Comparison of ENCODE assay signal across 9 cellular contexts in the genomic region with DNA sequence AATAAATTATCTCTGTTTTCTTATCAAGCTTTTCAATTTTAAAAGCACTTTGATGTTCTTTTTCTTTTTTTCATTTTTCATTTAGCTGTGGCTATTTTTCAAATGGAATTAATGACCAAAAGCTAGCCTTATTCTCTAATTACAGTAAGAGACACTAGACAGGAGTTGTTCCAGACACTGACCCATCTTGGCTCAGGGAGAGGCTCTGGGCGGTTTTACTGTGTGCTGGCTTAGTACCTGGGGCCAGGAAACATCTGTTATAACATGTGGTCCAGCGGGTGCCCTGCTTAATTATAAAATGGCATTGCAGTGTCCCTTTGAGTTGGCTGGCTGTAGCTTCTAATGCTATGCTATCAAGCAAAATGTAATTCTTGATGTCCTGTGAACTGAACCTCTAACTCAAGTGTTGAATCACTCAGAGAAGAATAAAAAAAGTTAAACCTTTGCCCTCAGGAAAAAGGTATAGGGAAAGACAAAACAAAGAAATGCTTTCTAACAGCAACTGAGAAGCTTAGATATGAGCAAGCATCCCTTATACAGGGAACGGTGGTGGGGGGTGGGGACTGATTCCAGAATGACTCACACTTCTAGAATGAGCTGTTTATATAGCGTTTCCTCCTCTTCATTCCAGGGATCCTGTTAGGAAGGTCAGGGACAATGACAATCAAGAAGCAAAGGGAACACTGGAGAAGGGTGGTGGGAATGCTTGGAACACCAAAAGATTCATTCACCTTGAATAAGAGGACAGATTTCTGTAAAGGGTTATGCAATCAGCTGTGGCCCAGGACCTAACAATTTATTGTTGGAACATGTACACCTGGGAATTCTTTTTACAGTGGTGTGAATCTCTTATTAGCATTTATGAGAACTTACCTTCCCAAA. TPM values are rescaled to one million over a fixed set of nuclear protein-coding genes. Genes with fewer than 3 reads are reported as not detected.
A peak's percentile ranks its signal among the peaks of the same experiment; 100 is the strongest.
DNase-seq lines count a peak whose midpoint lies in the region; ATAC-seq and TF ChIP-seq lines count a peak whose summit lies in the region.
"Had no signal": no experiment of that assay in that cellular context is flagged by ENCODE, and none has a peak within 500 bp of the region (broad histone marks: within the 10 kb centered on the region; RNA-seq: fewer than 3 reads in every experiment).

No MANE protein-coding gene starts in this region.

- H3K4me3 Mint-ChIP-seq in activated CD4-positive, alpha-beta T cell treated with anti-CD3 and anti-CD28 coated beads, Interleukin-2, amount 10 ng/mL, durations not matched to agents 24 days and 14 days: no peak overlapping the region
- no peak overlapping the region for H3K4me3 Mint-ChIP-seq in stimulated activated memory B cell treated with anti-CD40 and anti-IgM and Interleukin-4, amounts not matched to agents 10 μg/mL and 1 μg/mL and 100 μg/mL, for 72 hours
- H3K4me3 Mint-ChIP-seq: activated CD8-positive, alpha-beta T cell treated with anti-CD3 and anti-CD28 coated beads, Interleukin-2, amount 10 ng/mL, durations not matched to agents 7 days and 5 days had no signal

- H3K4me1 ChIP-seq in mucosa of descending colon (ENCODE audit: low read depth): no peaks in the 10 kb centered on the region

- ATAC-seq in mucosa of descending colon: peak; percentile 51
- ATAC-seq in GM21576 (IDR thresholded peaks at IDR 0.05; ENCODE audit: unreplicated experiment): no peak
- ATAC-seq in GM18909 (IDR thresholded peaks at IDR 0.05; ENCODE audit: poor library complexity, unreplicated experiment): no peak
- ATAC-seq in stimulated activated memory B cell treated with anti-CD40 and anti-IgM and Interleukin-4, amounts not matched to agents 10 μg/mL and 1 μg/mL and 100 μg/mL, for 72 hours: no peak
- ATAC-seq: activated CD8-positive, alpha-beta T cell treated with anti-CD3 and anti-CD28 coated beads, Interleukin-2, amount 10 ng/mL, durations not matched to agents 7 days and 5 days had no signal

- no peaks in the 10 kb centered on the region for H3K36me3 ChIP-seq in mucosa of descending colon (ENCODE audit: low read depth)

- H3K4me1 Mint-ChIP-seq in activated CD4-positive, alpha-beta T cell treated with anti-CD3 and anti-CD28 coated beads, Interleukin-2, amount 10 ng/mL, durations not matched to agents 24 days and 14 days: no peaks in the 10 kb centered on the region
- H3K4me1 Mint-ChIP-seq in stimulated activated memory B cell treated with anti-CD40 and anti-IgM and Interleukin-4, amounts not matched to agents 10 μg/mL and 1 μg/mL and 100 μg/mL, for 72 hours: no peaks in the 10 kb centered on the region

- no peaks in the 10 kb centered on the region for H3K9me3 ChIP-seq in mucosa of descending colon

- H3K36me3 Mint-ChIP-seq in activated CD4-positive, alpha-beta T cell treated with anti-CD3 and anti-CD28 coated beads, Interleukin-2, amount 10 ng/mL, durations not matched to agents 24 days and 14 days (ENCODE audit: low read depth): no peaks in the 10 kb centered on the region
- H3K36me3 Mint-ChIP-seq in stimulated activated memory B cell treated with anti-CD40 and anti-IgM and Interleukin-4, amounts not matched to agents 10 μg/mL and 1 μg/mL and 100 μg/mL, for 72 hours: no peaks in the 10 kb centered on the region

- intact Hi-C loops in mucosa of descending colon (cut with DNase I, micrococcal nuclease): no loop called here
- intact Hi-C loops in activated CD4-positive, alpha-beta T cell treated with anti-CD3 and anti-CD28 coated beads, Interleukin-2, amount 10 ng/mL, durations not matched to agents 24 days and 14 days (cut with micrococcal nuclease): no loop called here

- TF ChIP-seq CTCF in epithelial cell of esophagus (IDR thresholded peaks at IDR 0.05; ENCODE audit: insufficient read depth, low read depth, low read length, missing control alignments) (no peak), mucosa of descending colon (IDR thresholded peaks at IDR 0.05) (no peak)

- H3K9me3 Mint-ChIP-seq in activated CD4-positive, alpha-beta T cell treated with anti-CD3 and anti-CD28 coated beads, Interleukin-2, amount 10 ng/mL, durations not matched to agents 24 days and 14 days: no peaks in the 10 kb centered on the region
- peaks cover 3% of the 10 kb centered on the region for H3K9me3 Mint-ChIP-seq in stimulated activated memory B cell treated with anti-CD40 and anti-IgM and Interleukin-4, amounts not matched to agents 10 μg/mL and 1 μg/mL and 100 μg/mL, for 72 hours

- H3K27me3 Mint-ChIP-seq in activated CD4-positive, alpha-beta T cell treated with anti-CD3 and anti-CD28 coated beads, Interleukin-2, amount 10 ng/mL, durations not matched to agents 24 days and 14 days: no peaks in the 10 kb centered on the region
- peaks cover 9% of the 10 kb centered on the region for H3K27me3 Mint-ChIP-seq in stimulated activated memory B cell treated with anti-CD40 and anti-IgM and Interleukin-4, amounts not matched to agents 10 μg/mL and 1 μg/mL and 100 μg/mL, for 72 hours

- DNase-seq in COLO668 (lab: John Stamatoyannopoulos, UW; ENCODE audit: unreplicated experiment) (peak; percentile 43), NCI-H226 (peak; percentile 75), epithelial cell of esophagus (ENCODE audit: low read depth) (peak; percentile 84), mucosa of descending colon (peak in 1 of 3 donors; percentile 26)
- DNase-seq in activated CD4-positive, alpha-beta T cell treated with anti-CD3 and anti-CD28 coated beads, Interleukin-2, amount 10 ng/mL, durations not matched to agents 24 days and 14 days: no peak
- DNase-seq: activated CD8-positive, alpha-beta T cell treated with anti-CD3 and anti-CD28 coated beads, Interleukin-2, amount 10 ng/mL, durations not matched to agents 7 days and 5 days had no signal

- no peak overlapping the region for H3K27ac Mint-ChIP-seq in activated CD4-positive, alpha-beta T cell treated with anti-CD3 and anti-CD28 coated beads, Interleukin-2, amount 10 ng/mL, durations not matched to agents 24 days and 14 days
- H3K27ac Mint-ChIP-seq in stimulated activated memory B cell treated with anti-CD40 and anti-IgM and Interleukin-4, amounts not matched to agents 10 μg/mL and 1 μg/mL and 100 μg/mL, for 72 hours: no peak overlapping the region
- H3K27ac Mint-ChIP-seq: activated CD8-positive, alpha-beta T cell treated with anti-CD3 and anti-CD28 coated beads, Interleukin-2, amount 10 ng/mL, durations not matched to agents 7 days and 5 days had no signal

- H3K4me3 ChIP-seq in epithelial cell of esophagus (ENCODE audit: low read length): no peak overlapping the region
- H3K4me3 ChIP-seq in mucosa of descending colon: no peak overlapping the region

RNA-seq across cellular contexts. Expression of a gene that starts 58.7 kb away (rescaled TPM):
- 10 to 100 TPM; 59.7 to 85.5 (median 62.6) TPM for total RNA-seq in mucosa of descending colon
- not detected in 2 replicates for total RNA-seq in activated CD4-positive, alpha-beta T cell treated with anti-CD3 and anti-CD28 coated beads, Interleukin-2, amount 10 ng/mL, durations not matched to agents 24 days and 14 days
- total RNA-seq: activated CD8-positive, alpha-beta T cell treated with anti-CD3 and anti-CD28 coated beads, Interleukin-2, amount 10 ng/mL, durations not matched to agents 7 days and 5 days had no signal

Comparison
In these comparisons a context has a peak if more than half of its experiments do, and no peak if none do; other contexts are left out.
1. RNA of a gene that starts 58.7 kb away (total RNA-seq): 59.7 to 85.5 TPM in mucosa of descending colon; not detected in activated CD4-positive, alpha-beta T cell treated with anti-CD3 and anti-CD28 coated beads, Interleukin-2, amount 10 ng/mL, durations not matched to agents 24 days and 14 days; every median in the first group is over 10 times any median in the second.